ENCODE assay signal across 16 cellular contexts in genomic region chr10:121154310-121154709, GRCh38.
DNase-seq lines count a peak whose midpoint lies in the region; ATAC-seq, FAIRE-seq and TF ChIP-seq lines count a peak whose summit lies in the region.
"Had no signal": no experiment of that assay in that cellular context is flagged by ENCODE, and none has a peak within 500 bp of the region (broad histone marks: within the 10 kb centered on the region; RNA-seq: fewer than 3 reads in every experiment).

No MANE protein-coding gene starts in this region.

- no peaks in the 10 kb centered on the region for H3K36me3 ChIP-seq in bronchial epithelial cell (ENCODE audit: control insufficient read depth, insufficient read depth, low read length)
- H3K36me3 ChIP-seq in keratinocyte (ENCODE audit: control insufficient read depth in 2 of 2, extremely low read depth in 1 of 2, insufficient read depth in 2 of 2, low read length in 2 of 2) = no peaks in the 10 kb centered on the region
- no peaks in the 10 kb centered on the region for H3K36me3 ChIP-seq in prostate gland

- peaks cover 23% of the 10 kb centered on the region for H3K4me1 ChIP-seq in keratinocyte (ENCODE audit: control insufficient read depth, extremely low read depth, insufficient read depth, low read length)
- H3K4me1 ChIP-seq in prostate gland (replicated peaks) = no peaks in the 10 kb centered on the region

- no peaks in the 10 kb centered on the region for H3K79me2 ChIP-seq in keratinocyte (ENCODE audit: control insufficient read depth, insufficient read depth, low read length)

- no peak for ATAC-seq in HG03342 (IDR thresholded peaks at IDR 0.05; ENCODE audit: unreplicated experiment)

- H3K4me3 ChIP-seq in bronchial epithelial cell (ENCODE audit: low read depth, low read length) (no peak overlapping the region), keratinocyte (ENCODE audit: control insufficient read depth in 2 of 3, extremely low read depth in 1 of 3, insufficient read depth in 2 of 3, low read depth in 1 of 3, low read length in 3 of 3) (no peak overlapping the region), prostate gland (no peak overlapping the region)

- H3K27ac ChIP-seq in keratinocyte (ENCODE audit: control insufficient read depth, insufficient read depth, low read length) = peak overlapping the region; percentile 32
- peak overlapping the region; percentile 6 to 35 for H3K27ac ChIP-seq in prostate gland

- peak overlapping the region; percentile 23 for H3K4me2 ChIP-seq in keratinocyte (ENCODE audit: control insufficient read depth, extremely low read depth, insufficient read depth, low read depth, low read length)

- DNase-seq in Ammon's horn (ENCODE audit: low spot score) = peak; percentile 28
- DNase-seq in bronchial epithelial cell (ENCODE audit: low read depth) = peak; percentile 17
- DNase-seq in keratinocyte (ENCODE audit: low read depth, low spot score) = no peak
- DNase-seq in prostate gland (ENCODE audit: low spot score) = no peak
- DNase-seq in Kasumi-1 (lab: John Stamatoyannopoulos, UW) = no peak
- DNase-seq in NCI-H1417 treated with DMSO at 0.1 percent for 48 hours (lab: John Stamatoyannopoulos, UW) = no peak
- DNase-seq in GDM1 (lab: John Stamatoyannopoulos, UW) = no peak
- DNase-seq: CD4-positive, alpha-beta T cell; GOT3; NCI-H1105; NCI-H1694 treated with DMSO at 0.1 percent for 48 hours; NCI-H2227 treated with DMSO at 0.1 percent for 48 hours; NCI-H524 treated with DMSO at 0.1 percent for 48 hours; SHP77 had no signal

- no peak for TF ChIP-seq POLR2A in prostate gland (IDR thresholded peaks at IDR 0.05)

- no peak overlapping the region for H3K9ac ChIP-seq in keratinocyte (ENCODE audit: control insufficient read depth, extremely low read depth, insufficient read depth, low read length)

- dilution Hi-C loops in keratinocyte (cut with MboI; ENCODE audit: extremely low pct_ligation_motif_present, low sequenced_read_pairs) = no loop called here

- no peaks in the 10 kb centered on the region for H3K9me1 ChIP-seq in keratinocyte (ENCODE audit: control insufficient read depth, extremely low read depth, insufficient read depth, low read length)

- intact Hi-C loops in prostate gland (cut with DNase I) = no loop called here

- H3K27me3 ChIP-seq in bronchial epithelial cell (ENCODE audit: control insufficient read depth, insufficient read depth, low read length) (no peaks in the 10 kb centered on the region), keratinocyte (ENCODE audit: control insufficient read depth, extremely low read depth, insufficient read depth, low read length) (no peaks in the 10 kb centered on the region), prostate gland (replicated peaks; ENCODE audit: insufficient read depth) (no peaks in the 10 kb centered on the region)

- no peak for TF ChIP-seq CTCF in bronchial epithelial cell (IDR thresholded peaks at IDR 0.05; ENCODE audit: insufficient read depth, low read length, severe bottlenecking)
- TF ChIP-seq CTCF in keratinocyte (optimal IDR thresholded peaks at IDR 0.05 in 1 of 3, IDR thresholded peaks at IDR 0.05 in 1 of 3, conservative IDR thresholded peaks at IDR 0.05 in 1 of 3; ENCODE audit: extremely low read depth in 1 of 3, insufficient read depth in 2 of 3, low read length in 3 of 3) = no peak
- no peak for TF ChIP-seq CTCF in prostate gland (IDR thresholded peaks at IDR 0.05)

- FAIRE-seq in bronchial epithelial cell (lab: Jason Lieb, UNC) (no peak), keratinocyte (lab: Jason Lieb, UNC) (no peak)
- FAIRE-seq: A204.1 had no signal

- WGBS in prostate gland = 60% methylated on average over 2 of the region's 2 CpGs

- H3K9me3 ChIP-seq in keratinocyte (ENCODE audit: control insufficient read depth, low read depth, low read length) = peaks cover 3% of the 10 kb centered on the region
- H3K9me3 ChIP-seq in prostate gland = no peaks in the 10 kb centered on the region

- H2AFZ ChIP-seq in keratinocyte (ENCODE audit: control insufficient read depth, low read length) = peak overlapping the region; percentile 28

- no peaks in the 10 kb centered on the region for H4K20me1 ChIP-seq in keratinocyte (ENCODE audit: control insufficient read depth, extremely low read depth, insufficient read depth, low read length)

Comparison
In these comparisons a context has a peak if more than half of its experiments do, and no peak if none do; other contexts are left out.
1. DNase-seq: peak in Ammon's horn (single experiment) and bronchial epithelial cell (single experiment); none in keratinocyte (single experiment), prostate gland (single experiment), Kasumi-1 (0 of 2), NCI-H1417 treated with DMSO at 0.1 percent for 48 hours (single experiment) and GDM1 (single experiment).